Comparison of ENCODE assay signal across 10 cellular contexts in genomic region chr1:230211436-230212145, GRCh38.
DNase-seq lines count a peak whose midpoint lies in the region; TF ChIP-seq lines count a peak whose summit lies in the region.
"Had no signal": no experiment of that assay in that cellular context is flagged by ENCODE, and none has a peak within 500 bp of the region (broad histone marks: within the 10 kb centered on the region; RNA-seq: fewer than 3 reads in every experiment).

No MANE protein-coding gene starts in this region.

- no peaks in the 10 kb centered on the region for H3K27me3 Mint-ChIP-seq in CD8-positive, alpha-beta memory T cell
- H3K27me3 Mint-ChIP-seq in progenitor cell of endocrine pancreas, result no peaks in the 10 kb centered on the region

- POLR2A ChIA-PET in CD8-positive, alpha-beta memory T cell (lab: Charles Lee), result no interaction called here
- POLR2A ChIA-PET in HEK293 (lab: Yijun Ruan, JAX), result interaction anchor here (0.6 kb wide), 1 partner anchor 579 kb away, joined by 9 read pairs; no protein-coding TSS in a partner anchor

- TF ChIP-seq CTCF in HEK293 (tag by site-specific recombination; IDR thresholded peaks at IDR 0.05) (no peak), progenitor cell of endocrine pancreas (IDR thresholded peaks at IDR 0.05; ENCODE audit: unreplicated experiment) (no peak), GM20000 (IDR thresholded peaks at IDR 0.05; ENCODE audit: extremely low read depth, missing control alignments) (no peak)

- H3K27ac Mint-ChIP-seq in CD8-positive, alpha-beta memory T cell, result peak overlapping the region in 7 of 8 donors; percentile 44 to 90 (median 79)
- H3K27ac Mint-ChIP-seq in progenitor cell of endocrine pancreas, result peak overlapping the region; percentile 90

- DNase-seq in CD8-positive, alpha-beta memory T cell, result no peak
- no peak for DNase-seq in caudate nucleus (lab: John Stamatoyannopoulos, UW)
- no peak for DNase-seq in progenitor cell of endocrine pancreas (ENCODE audit: low spot score, unreplicated experiment)
- DNase-seq in NCI-H345 treated with DMSO at 0.1 percent for 48 hours (lab: John Stamatoyannopoulos, UW; ENCODE audit: unreplicated experiment), result no peak
- no peak for DNase-seq in GM20000 (ENCODE audit: low spot score)
- no peak for DNase-seq in LoVo (ENCODE audit: low spot score)
- DNase-seq in cerebellar nuclear complex (lab: John Stamatoyannopoulos, UW), result no peak
- DNase-seq: DMS153, NCI-H1092 had no signal

- H3K4me3 ChIP-seq in CD8-positive, alpha-beta memory T cell (ENCODE audit: low read length), result no peak overlapping the region
- no peak overlapping the region for H3K4me3 ChIP-seq in HEK293 (ENCODE audit: low read depth, low read length)

- CTCF ChIA-PET in CD8-positive, alpha-beta memory T cell (lab: Charles Lee), result interaction anchor here (1.1 kb wide), 1 partner anchor 94 kb away, joined by 3 read pairs; no protein-coding TSS in a partner anchor
- CTCF ChIA-PET in HEK293 (lab: Yijun Ruan, JAX), result interaction anchor here (0.6 to 2.0 kb wide), 3 partner anchors 10 to 363 kb away, joined by 3 to 7 read pairs (median 4); no protein-coding TSS in a partner anchor

- H3K4me1 ChIP-seq in CD8-positive, alpha-beta memory T cell (ENCODE audit: insufficient read depth, low read length), result peaks cover 9% of the 10 kb centered on the region
- peaks cover 14% of the 10 kb centered on the region for H3K4me1 ChIP-seq in HEK293 (ENCODE audit: control insufficient read depth, insufficient read depth, low read length)

- H3K9me3 ChIP-seq in CD8-positive, alpha-beta memory T cell (ENCODE audit: low read length), result no peaks in the 10 kb centered on the region
- no peaks in the 10 kb centered on the region for H3K9me3 ChIP-seq in HEK293 (ENCODE audit: control insufficient read depth, insufficient read depth, low read depth, low read length)

- no peaks in the 10 kb centered on the region for H3K9me3 Mint-ChIP-seq in CD8-positive, alpha-beta memory T cell
- no peaks in the 10 kb centered on the region for H3K9me3 Mint-ChIP-seq in progenitor cell of endocrine pancreas (ENCODE audit: low read depth)

- peak overlapping the region in 4 of 7 donors; percentile 71 to 73 (median 72) for H3K4me3 Mint-ChIP-seq in CD8-positive, alpha-beta memory T cell
- H3K4me3 Mint-ChIP-seq in progenitor cell of endocrine pancreas (ENCODE audit: low read depth), result no peak overlapping the region

- H3K4me1 Mint-ChIP-seq in CD8-positive, alpha-beta memory T cell, result peaks cover 55 to 72% (median 66%) of the 10 kb centered on the region in 3 donors
- peaks cover 58% of the 10 kb centered on the region for H3K4me1 Mint-ChIP-seq in progenitor cell of endocrine pancreas (ENCODE audit: low read depth)

- H3K36me3 ChIP-seq in CD8-positive, alpha-beta memory T cell (ENCODE audit: insufficient read depth, low read length), result no peaks in the 10 kb centered on the region
- no peaks in the 10 kb centered on the region for H3K36me3 ChIP-seq in HEK293 (ENCODE audit: control insufficient read depth in 2 of 2, insufficient read depth in 1 of 2, low read length in 2 of 2)

- H3K27ac ChIP-seq in CD8-positive, alpha-beta memory T cell (ENCODE audit: low read depth, low read length), result no peak overlapping the region
- H3K27ac ChIP-seq in HEK293 (ENCODE audit: extremely low read depth, low read depth, low read length), result no peak overlapping the region
- peak overlapping the region; percentile 68 for H3K27ac ChIP-seq in caudate nucleus (ENCODE audit: low read depth, low read length)

- H3K36me3 Mint-ChIP-seq in CD8-positive, alpha-beta memory T cell, result peaks cover 0 to 5% (median 0%) of the 10 kb centered on the region in 3 donors
- H3K36me3 Mint-ChIP-seq in progenitor cell of endocrine pancreas (ENCODE audit: insufficient read depth), result peaks cover 6% of the 10 kb centered on the region

- H3K27me3 ChIP-seq in CD8-positive, alpha-beta memory T cell (ENCODE audit: insufficient read depth, low read length, poor library complexity, severe bottlenecking), result no peaks in the 10 kb centered on the region

TF ChIP-seq in HEK293, 187 proteins besides CTCF, POLR2A, EP300 and RAD21:
- peak; percentile 87 for TF ChIP-seq ZNF121 (tag by site-specific recombination; IDR thresholded peaks at IDR 0.05)
- no peak for TF ChIP-seq ZNF747 (tag by site-specific recombination; IDR thresholded peaks at IDR 0.05)
- no peak for TF ChIP-seq GLIS1 (tag by site-specific recombination; IDR thresholded peaks at IDR 0.05)
- TF ChIP-seq YY1 (tag by site-specific recombination; IDR thresholded peaks at IDR 0.05), result no peak
- TF ChIP-seq, protein P1, sequence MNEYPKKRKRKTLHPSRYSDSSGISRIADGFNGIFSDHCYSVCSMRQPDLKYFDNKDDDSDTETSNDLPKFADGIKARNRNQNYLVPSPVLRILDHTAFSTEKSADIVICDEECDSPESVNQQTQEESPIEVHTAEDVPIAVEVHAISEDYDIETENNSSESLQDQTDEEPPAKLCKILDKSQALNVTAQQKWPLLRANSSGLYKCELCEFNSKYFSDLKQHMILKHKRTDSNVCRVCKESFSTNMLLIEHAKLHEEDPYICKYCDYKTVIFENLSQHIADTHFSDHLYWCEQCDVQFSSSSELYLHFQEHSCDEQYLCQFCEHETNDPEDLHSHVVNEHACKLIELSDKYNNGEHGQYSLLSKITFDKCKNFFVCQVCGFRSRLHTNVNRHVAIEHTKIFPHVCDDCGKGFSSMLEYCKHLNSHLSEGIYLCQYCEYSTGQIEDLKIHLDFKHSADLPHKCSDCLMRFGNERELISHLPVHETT (tag by site-specific recombination; IDR thresholded peaks at IDR 0.05), result no peak
- TF ChIP-seq RBAK (tag by site-specific recombination; IDR thresholded peaks at IDR 0.05), result no peak
TF ChIP-seq in HEK293: peak in this region for 1.
